In genomic region chr2:64730551-64731305, GRCh38 we compare ENCODE assay signal across 8 cellular contexts.
A peak's percentile ranks its signal among the peaks of the same experiment; 100 is the strongest.
DNase-seq lines count a peak whose midpoint lies in the region; ATAC-seq and TF ChIP-seq lines count a peak whose summit lies in the region.

No MANE protein-coding gene starts in this region.

- DNase-seq in BE2C, result peak; percentile 65
- peak; percentile 75 for DNase-seq in HCEC 1CT
- peak; percentile 40 for DNase-seq in NCI-H748 treated with DMSO at 0.1 percent for 48 hours (lab: John Stamatoyannopoulos, UW)
- DNase-seq in activated T-helper 1 cell treated with anti-CD3 and anti-CD28 coated beads, Interleukin-12 subunit alpha, Interleukin-12 subunit beta, Interleukin-2, Interleukin-4 antibody, amounts not matched to agents 30 ng/mL and 10 ng/mL and 1 ng/mL, durations not matched to agents 14 hours and 24 hours and 36 hours (ENCODE audit: low spot score), result peak; percentile 35
- peak; percentile 79 for DNase-seq in fibroblast of pulmonary artery (ENCODE audit: low read depth)
- DNase-seq in neural progenitor cell (ENCODE audit: low spot score), result peak; percentile 54
- peak in 1 of 2 donors; percentile 81 for DNase-seq in aorta

- ATAC-seq in aorta (ENCODE audit: low FRiP score) (peak; percentile 88), HG02571 (IDR thresholded peaks at IDR 0.05; ENCODE audit: unreplicated experiment) (no peak)

- H3K27me3 Mint-ChIP-seq in activated T-helper 1 cell treated with anti-CD3 and anti-CD28 coated beads, Interleukin-12 subunit alpha, Interleukin-12 subunit beta, Interleukin-2, Interleukin-4 antibody, amounts not matched to agents 30 ng/mL and 10 ng/mL and 1 ng/mL, durations not matched to agents 14 hours and 24 hours and 36 hours (ENCODE audit: insufficient read depth), result no peaks in the 10 kb centered on the region
- peaks cover 3% of the 10 kb centered on the region for H3K27me3 Mint-ChIP-seq in neural progenitor cell (ENCODE audit: insufficient read depth, low read depth)

- H2AFZ ChIP-seq in neural progenitor cell (replicated peaks), result peak overlapping the region; percentile 40

- H3K36me3 ChIP-seq in BE2C (no peaks in the 10 kb centered on the region), neural progenitor cell (no peaks in the 10 kb centered on the region), aorta (ENCODE audit: control insufficient read depth in 1 of 2, insufficient read depth in 2 of 2, low read length in 1 of 2) (no peaks in the 10 kb centered on the region)

- 4 to 5% methylated on average over 9 of the region's 9 CpGs for WGBS in aorta, 2 donors

- peaks cover 7% of the 10 kb centered on the region for H3F3A ChIP-seq in neural progenitor cell (ENCODE audit: low read depth)

- H3K27ac Mint-ChIP-seq in activated T-helper 1 cell treated with anti-CD3 and anti-CD28 coated beads, Interleukin-12 subunit alpha, Interleukin-12 subunit beta, Interleukin-2, Interleukin-4 antibody, amounts not matched to agents 30 ng/mL and 10 ng/mL and 1 ng/mL, durations not matched to agents 14 hours and 24 hours and 36 hours, result peak overlapping the region; percentile 89
- peak overlapping the region; percentile 23 for H3K27ac Mint-ChIP-seq in neural progenitor cell

- H3K4me2 ChIP-seq in neural progenitor cell, result peak overlapping the region; percentile 26

- intact Hi-C loops in activated T-helper 1 cell treated with anti-CD3 and anti-CD28 coated beads, Interleukin-12 subunit alpha, Interleukin-12 subunit beta, Interleukin-2, Interleukin-4 antibody, amounts not matched to agents 30 ng/mL and 10 ng/mL and 1 ng/mL, durations not matched to agents 14 hours and 24 hours and 36 hours (cut with micrococcal nuclease), result loop anchor here (1.0 to 10.0 kb wide), 8 partner anchors 8 to 1146 kb away; partner anchors contain the start of genes MDH1, SLC1A4 and WDPCP
- intact Hi-C loops in aorta (cut with DNase I), result no loop called here

- H3K9ac ChIP-seq in neural progenitor cell, result no peak overlapping the region

- H3K79me2 ChIP-seq in neural progenitor cell (ENCODE audit: low read depth), result no peaks in the 10 kb centered on the region

- no peaks in the 10 kb centered on the region for H3K27me3 ChIP-seq in BE2C
- no peaks in the 10 kb centered on the region for H3K27me3 ChIP-seq in neural progenitor cell
- no peaks in the 10 kb centered on the region for H3K27me3 ChIP-seq in aorta (ENCODE audit: control insufficient read depth in 1 of 2, insufficient read depth in 2 of 2, low read length in 1 of 2)

- H3K4me3 ChIP-seq in BE2C (ENCODE audit: low read depth, low read length), result peak overlapping the region; percentile 32
- peak overlapping the region; percentile 44 for H3K4me3 ChIP-seq in fibroblast of pulmonary artery (replicated peaks; ENCODE audit: low read depth, low read length)
- no peak overlapping the region for H3K4me3 ChIP-seq in neural progenitor cell
- H3K4me3 ChIP-seq in aorta (ENCODE audit: low read length in 2 of 2), result peak overlapping the region; percentile 51 to 87

- H3K4me3 Mint-ChIP-seq in activated T-helper 1 cell treated with anti-CD3 and anti-CD28 coated beads, Interleukin-12 subunit alpha, Interleukin-12 subunit beta, Interleukin-2, Interleukin-4 antibody, amounts not matched to agents 30 ng/mL and 10 ng/mL and 1 ng/mL, durations not matched to agents 14 hours and 24 hours and 36 hours, result peak overlapping the region; percentile 85
- no peak overlapping the region for H3K4me3 Mint-ChIP-seq in neural progenitor cell

- no peaks in the 10 kb centered on the region for H4K20me1 ChIP-seq in neural progenitor cell (ENCODE audit: low read depth)

- peaks cover 42% of the 10 kb centered on the region for H3K36me3 Mint-ChIP-seq in activated T-helper 1 cell treated with anti-CD3 and anti-CD28 coated beads, Interleukin-12 subunit alpha, Interleukin-12 subunit beta, Interleukin-2, Interleukin-4 antibody, amounts not matched to agents 30 ng/mL and 10 ng/mL and 1 ng/mL, durations not matched to agents 14 hours and 24 hours and 36 hours (ENCODE audit: low read depth)
- no peaks in the 10 kb centered on the region for H3K36me3 Mint-ChIP-seq in neural progenitor cell

- no peaks in the 10 kb centered on the region for H3K9me3 Mint-ChIP-seq in activated T-helper 1 cell treated with anti-CD3 and anti-CD28 coated beads, Interleukin-12 subunit alpha, Interleukin-12 subunit beta, Interleukin-2, Interleukin-4 antibody, amounts not matched to agents 30 ng/mL and 10 ng/mL and 1 ng/mL, durations not matched to agents 14 hours and 24 hours and 36 hours
- H3K9me3 Mint-ChIP-seq in neural progenitor cell, result no peaks in the 10 kb centered on the region

- H3K4me1 Mint-ChIP-seq in activated T-helper 1 cell treated with anti-CD3 and anti-CD28 coated beads, Interleukin-12 subunit alpha, Interleukin-12 subunit beta, Interleukin-2, Interleukin-4 antibody, amounts not matched to agents 30 ng/mL and 10 ng/mL and 1 ng/mL, durations not matched to agents 14 hours and 24 hours and 36 hours (ENCODE audit: low read depth), result peaks cover 77% of the 10 kb centered on the region
- peaks cover 28% of the 10 kb centered on the region for H3K4me1 Mint-ChIP-seq in neural progenitor cell

- H3K4me1 ChIP-seq in BE2C (peaks cover 12% of the 10 kb centered on the region), neural progenitor cell (peaks cover 22% of the 10 kb centered on the region), aorta (ENCODE audit: control insufficient read depth in 1 of 2, insufficient read depth in 2 of 2, low read length in 2 of 2) (peaks cover 4 to 8% of the 10 kb centered on the region in 2 donors)

- no peak overlapping the region for H3K27ac ChIP-seq in neural progenitor cell
- H3K27ac ChIP-seq in aorta (ENCODE audit: low read depth in 1 of 2, low read length in 2 of 2), result peak overlapping the region in 1 of 2 donors; percentile 75

- TF ChIP-seq CTCF in BE2C (IDR thresholded peaks at IDR 0.05; ENCODE audit: low read depth, low read length), result no peak
- TF ChIP-seq CTCF in fibroblast of pulmonary artery (IDR thresholded peaks at IDR 0.05; ENCODE audit: low read length, missing control alignments), result no peak
- no peak for TF ChIP-seq CTCF in neural progenitor cell (IDR thresholded peaks at IDR 0.05)

- no peaks in the 10 kb centered on the region for H3K9me3 ChIP-seq in BE2C
- H3K9me3 ChIP-seq in neural progenitor cell (ENCODE audit: low read depth), result no peaks in the 10 kb centered on the region
- no peaks in the 10 kb centered on the region for H3K9me3 ChIP-seq in aorta (ENCODE audit: control insufficient read depth, low read length)
